In the genomic region with DNA sequence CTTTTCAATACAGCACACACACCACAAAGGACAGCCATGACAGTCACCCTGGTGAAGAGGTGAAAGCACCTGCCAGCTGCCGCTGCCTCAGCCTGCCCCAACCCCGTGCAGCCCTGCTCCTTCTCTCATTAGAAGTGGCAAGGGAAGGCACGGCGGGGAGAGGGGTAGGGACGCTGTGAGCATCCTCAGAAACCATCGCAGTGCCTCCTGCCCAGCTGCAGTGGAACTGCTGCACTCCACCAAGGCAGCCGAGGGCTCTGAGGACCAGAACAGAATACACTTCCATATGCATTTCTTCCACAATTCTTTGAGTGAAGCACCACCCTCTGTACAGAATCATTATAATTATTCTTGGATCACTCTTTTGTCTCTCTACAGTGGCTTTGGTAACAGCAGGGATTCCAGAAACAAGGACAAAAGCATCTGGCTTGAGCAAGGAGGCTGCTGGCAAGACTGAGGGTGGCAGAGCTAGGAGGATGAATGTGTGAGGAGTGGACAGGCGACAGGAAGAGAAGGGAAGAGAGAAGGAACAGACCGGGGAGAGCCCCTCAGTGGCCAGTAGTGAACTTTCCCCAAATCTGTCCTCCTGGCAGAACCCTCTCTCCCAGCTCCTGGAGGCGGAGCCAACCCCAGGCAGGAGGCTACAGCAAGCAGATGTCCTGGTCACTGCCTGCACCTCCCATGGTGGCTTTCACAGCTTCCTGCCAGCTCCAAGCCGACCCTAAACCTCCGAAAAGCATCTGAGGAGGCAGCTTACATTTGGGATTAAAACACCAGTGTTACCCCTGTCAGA, we compare ENCODE assay signal across 23 cellular contexts.
DNase-seq lines count a peak whose midpoint lies in the region; ATAC-seq, FAIRE-seq and TF ChIP-seq lines count a peak whose summit lies in the region.
"Had no signal": no experiment of that assay in that cellular context is flagged by ENCODE, and none has a peak within 500 bp of the region (broad histone marks: within the 10 kb centered on the region; RNA-seq: fewer than 3 reads in every experiment).

No MANE protein-coding gene starts in this region.

- no peak overlapping the region for H2AK5ac ChIP-seq in H1 (ENCODE audit: low read depth, low read length)

- H3K4me3 Mint-ChIP-seq in Calu3 (ENCODE audit: low read depth, unreplicated experiment): no peak overlapping the region
- H3K4me3 Mint-ChIP-seq: CD4-positive, alpha-beta T cell had no signal

- no peak overlapping the region for H4K5ac ChIP-seq in H1 (ENCODE audit: insufficient read length, low read depth, low read length)

- H3K18ac ChIP-seq in H1 (ENCODE audit: extremely low read depth, low read length): no peak overlapping the region

- POLR2A ChIA-PET in Panc1 (lab: Charles Lee): no interaction called here
- POLR2A ChIA-PET in H1 (lab: Charles Lee; ENCODE audit: partially characterized antibody): no interaction called here

- H2AFZ ChIP-seq in H1 (ENCODE audit: low read length): no peak overlapping the region

- H3K27me3 Mint-ChIP-seq in Calu3 (ENCODE audit: unreplicated experiment): peaks cover 13% of the 10 kb centered on the region
- H3K27me3 Mint-ChIP-seq: CD4-positive, alpha-beta T cell had no signal

- H3K79me1 ChIP-seq in H1 (ENCODE audit: low read depth, low read length): no peaks in the 10 kb centered on the region

- no peak overlapping the region for H4K91ac ChIP-seq in H1 (replicated peaks; ENCODE audit: insufficient read length, low read length)

- H4K8ac ChIP-seq in H1 (ENCODE audit: extremely low read depth, insufficient read depth, low read length): no peak overlapping the region

- no peaks in the 10 kb centered on the region for H3K79me2 ChIP-seq in H1 (ENCODE audit: control insufficient read depth in 1 of 2, insufficient read depth in 2 of 2, low read length in 2 of 2)

- H2BK5ac ChIP-seq in H1 (ENCODE audit: low read depth, low read length): no peak overlapping the region

- H3K36me3 ChIP-seq in Panc1 (ENCODE audit: control insufficient read depth, insufficient read depth, low read length) (no peaks in the 10 kb centered on the region), H1 (ENCODE audit: control insufficient read depth in 2 of 4, insufficient read depth in 4 of 4, low read length in 3 of 4) (no peaks in the 10 kb centered on the region)
- H3K36me3 ChIP-seq: BLaER1 treated with 17β-estradiol and CSF1 and Interleukin-3, amounts not matched to agents 10 nM and 100 nM; HAP-1; SJCRH30 had no signal

- ATAC-seq in Panc1: 0 out of 2 replicates have a peak, but pooled peaks have one; percentile 30
- no peak for ATAC-seq in HG03196 (IDR thresholded peaks at IDR 0.05; ENCODE audit: unreplicated experiment)
- ATAC-seq in GM21515 (IDR thresholded peaks at IDR 0.05; ENCODE audit: unreplicated experiment): no peak
- ATAC-seq: GM12878, Right ventricle myocardium inferior had no signal

- intact Hi-C loops in Panc1 (cut with micrococcal nuclease; ENCODE audit: unreplicated experiment): no loop called here
- intact Hi-C loops in Calu3 (cut with micrococcal nuclease; ENCODE audit: unreplicated experiment): no loop called here

- BruUV-seq in Panc1 (replicated peaks; lab: Mats Ljungman, UMichigan) (no TSS peak), Calu3 (replicated peaks; lab: Mats Ljungman, UMichigan) (no TSS peak)

- no peak overlapping the region for H2BK12ac ChIP-seq in H1 (ENCODE audit: low read depth, low read length)

- H3K4me3 ChIP-seq in Panc1 (ENCODE audit: low read depth in 2 of 2, low read length in 2 of 2) (no peak overlapping the region), H1 (ENCODE audit: extremely low read depth in 1 of 4, insufficient read depth in 2 of 4, low read depth in 3 of 4, low read length in 4 of 4) (no peak overlapping the region)
- H3K4me3 ChIP-seq: BLaER1 treated with 17β-estradiol and CSF1 and Interleukin-3, amounts not matched to agents 10 nM and 100 nM; GM12878; HAP-1; SJCRH30 had no signal

- DNase-seq in G401 (ENCODE audit: low spot score) (peak; percentile 27), Panc1 (ENCODE audit: low read depth, low spot score) (no peak), H1 (ENCODE audit: low read depth in 1 of 2, low spot score in 2 of 2) (peak in 1 of 2 experiments; percentile 53), islet precursor cell (peak; percentile 43), Calu3 (no peak), NCI-H526 (lab: John Stamatoyannopoulos, UW) (no peak)
- DNase-seq: CD4-positive, alpha-beta T cell; DMS53; GDM1; Kasumi-1; NCI-H1092 treated with DMSO at 0.1 percent for 48 hours; NCI-H1436 treated with DMSO at 0.1 percent for 48 hours; NCI-H1930; NCI-H2107; NCI-H524; NCI-H774; SJCRH30 had no signal

- H2BK15ac ChIP-seq in H1 (ENCODE audit: low read length): no peak overlapping the region

- H3K56ac ChIP-seq in H1 (replicated peaks; ENCODE audit: insufficient read length, low read depth, low read length): no peak overlapping the region

- CTCF ChIA-PET in Panc1 (lab: Charles Lee): interaction anchor here (0.5 kb wide), 1 partner anchor 69 kb away, joined by 4 read pairs; no protein-coding TSS in a partner anchor
- CTCF ChIA-PET in H1 (lab: Charles Lee; ENCODE audit: partially characterized antibody): interaction anchor here (0.6 to 2.0 kb wide), 7 partner anchors 9 to 370 kb away, joined by 3 to 7 read pairs (median 3); no protein-coding TSS in a partner anchor
- CTCF ChIA-PET in Calu3 (lab: Charles Lee): no interaction called here

- H3K9me3 ChIP-seq in Panc1 (ENCODE audit: control insufficient read depth, insufficient read depth, low read depth, low read length) (no peaks in the 10 kb centered on the region), H1 (ENCODE audit: insufficient read depth in 2 of 2, low read depth in 1 of 2, low read length in 1 of 2) (no peaks in the 10 kb centered on the region)
- H3K9me3 ChIP-seq: BLaER1 treated with 17β-estradiol and CSF1 and Interleukin-3, amounts not matched to agents 10 nM and 100 nM; HAP-1; SJCRH30 had no signal

- H3K4me1 ChIP-seq in Panc1 (ENCODE audit: control insufficient read depth, insufficient read depth, low read length) (peaks cover 3% of the 10 kb centered on the region; the same call in 1 of the 2 replicates), H1 (replicated peaks in 1 of 4; ENCODE audit: control insufficient read depth in 3 of 4, insufficient read depth in 4 of 4, low read length in 3 of 4) (peaks cover 0 to 11% (median 4%) of the 10 kb centered on the region in 4 experiments; a peak in 1 of 7 replicates)
- H3K4me1 ChIP-seq: BLaER1 treated with 17β-estradiol and CSF1 and Interleukin-3, amounts not matched to agents 10 nM and 100 nM; HAP-1; SJCRH30 had no signal

- no peaks in the 10 kb centered on the region; the same call in 1 of the 2 replicates for H3K23me2 ChIP-seq in H1 (ENCODE audit: low read depth, low read length)

- TF ChIP-seq RAD21 in H1 (IDR thresholded peaks at IDR 0.05 in 1 of 2, conservative IDR thresholded peaks at IDR 0.05 in 1 of 2; ENCODE audit: low read depth in 2 of 2, low read length in 2 of 2): 0 out of 4 replicates have a peak, but pooled peaks of 1 of the 2 experiments have one; percentile 10

- no peaks in the 10 kb centered on the region for H3K9me3 Mint-ChIP-seq in Calu3 (ENCODE audit: low read depth, unreplicated experiment)
- H3K9me3 Mint-ChIP-seq: CD4-positive, alpha-beta T cell had no signal

- no peak for FAIRE-seq in H1 (lab: Jason Lieb, UNC)
- FAIRE-seq: GM12878 had no signal

- no peaks in the 10 kb centered on the region for H4K20me1 ChIP-seq in H1 (replicated peaks in 1 of 2; ENCODE audit: control insufficient read depth in 1 of 2, insufficient read depth in 2 of 2, low read length in 2 of 2)
- H4K20me1 ChIP-seq: BLaER1 treated with 17β-estradiol and CSF1 and Interleukin-3, amounts not matched to agents 10 nM and 100 nM had no signal

- H3K14ac ChIP-seq in H1 (ENCODE audit: insufficient read length): no peak overlapping the region

- H2BK20ac ChIP-seq in H1 (ENCODE audit: low read length): no peak overlapping the region

- H3K23ac ChIP-seq in H1 (ENCODE audit: insufficient read length): no peak overlapping the region

- 77% methylated on average over 12 of the region's 12 CpGs; no CpG with 5 or more reads in 1 of the 2 experiments for WGBS in H1 (ENCODE audit: extremely low coverage in 1 of 2, insufficient coverage in 1 of 2, insufficient read length in 1 of 2, insufficient replicate concordance in 2 of 2, low coverage in 1 of 2, low lambda C conversion rate in 2 of 2, missing lambda C conversion rate in 1 of 2), 2 experiments

- no peaks in the 10 kb centered on the region; the same call in 1 of the 2 replicates for H3K27me3 ChIP-seq in Panc1 (ENCODE audit: control insufficient read depth, insufficient read depth, low read length)
- no peaks in the 10 kb centered on the region for H3K27me3 ChIP-seq in H1 (replicated peaks in 1 of 4; ENCODE audit: control insufficient read depth in 3 of 4, extremely low read depth in 1 of 4, insufficient read depth in 3 of 4, low read length in 3 of 4)
- H3K27me3 ChIP-seq: BLaER1 treated with 17β-estradiol and CSF1 and Interleukin-3, amounts not matched to agents 10 nM and 100 nM; SJCRH30 had no signal

- no peaks in the 10 kb centered on the region for H3K36me3 Mint-ChIP-seq in Calu3 (ENCODE audit: insufficient read depth, unreplicated experiment)

- TF ChIP-seq EP300 in H1 (IDR thresholded peaks at IDR 0.05; ENCODE audit: borderline replicate concordance in 1 of 2, low read depth in 2 of 2, low read length in 2 of 2): no peak

- H3K27ac Mint-ChIP-seq in Calu3 (ENCODE audit: unreplicated experiment): no peak overlapping the region
- H3K27ac Mint-ChIP-seq: CD4-positive, alpha-beta T cell had no signal

- no peak overlapping the region for H2BK120ac ChIP-seq in H1 (replicated peaks; ENCODE audit: low read depth, low read length)

- TF ChIP-seq POLR2A in H1 (IDR thresholded peaks at IDR 0.05; ENCODE audit: control extremely low read depth in 1 of 2, low read depth in 2 of 2, low read length in 2 of 2): no peak

- no peak overlapping the region for H3K9ac ChIP-seq in H1 (replicated peaks in 1 of 4; ENCODE audit: extremely low read depth in 1 of 4, low read depth in 3 of 4, low read length in 3 of 4)
- H3K9ac ChIP-seq: BLaER1 treated with 17β-estradiol and CSF1 and Interleukin-3, amounts not matched to agents 10 nM and 100 nM had no signal

- no peaks in the 10 kb centered on the region for H3K4me1 Mint-ChIP-seq in Calu3 (ENCODE audit: low read depth, unreplicated experiment)

- TF ChIP-seq CTCF in Panc1 (IDR thresholded peaks at IDR 0.05): no peak
- TF ChIP-seq CTCF in H1 (IDR thresholded peaks at IDR 0.05; ENCODE audit: control extremely low read depth in 1 of 3, insufficient read depth in 1 of 3, low read depth in 1 of 3, low read length in 3 of 3): peak in 2 of 3 experiments; percentile 33 to 50; a peak in 2 of 4 replicates
- no peak for TF ChIP-seq CTCF in Calu3 (IDR thresholded peaks at IDR 0.05; ENCODE audit: unreplicated experiment)

- no peak overlapping the region for H3K4ac ChIP-seq in H1 (replicated peaks; ENCODE audit: insufficient read length, low read depth, low read length)

- H3K27ac ChIP-seq in Panc1 (ENCODE audit: low read length) (no peak overlapping the region), H1 (ENCODE audit: low read depth, low read length) (no peak overlapping the region)
- H3K27ac ChIP-seq: BLaER1 treated with 17β-estradiol and CSF1 and Interleukin-3, amounts not matched to agents 10 nM and 100 nM; SJCRH30 had no signal

- in situ Hi-C loops in G401 (cut with HindIII; ENCODE audit: low sequenced_read_pairs) (no loop called here), Panc1 (cut with HindIII; ENCODE audit: low pct_unique_long_range_greater_than_20kb, low sequenced_read_pairs) (no loop called here)

- H3K4me2 ChIP-seq in H1 (ENCODE audit: insufficient read depth in 1 of 2, low read depth in 2 of 2, low read length in 2 of 2): no peak overlapping the region
- H3K4me2 ChIP-seq: BLaER1 treated with 17β-estradiol and CSF1 and Interleukin-3, amounts not matched to agents 10 nM and 100 nM had no signal

Comparison
In these comparisons a context has a peak if more than half of its experiments do, and no peak if none do; other contexts are left out.
1. DNase-seq: peak in G401 (single experiment) and islet precursor cell (single experiment); none in Panc1 (single experiment), Calu3 (single experiment) and NCI-H526 (0 of 2).
2. CTCF ChIP-seq: peak in H1 (2 of 3); none in Panc1 (single experiment) and Calu3 (single experiment).